Comparison of ENCODE assay signal across 21 cellular contexts in genomic region chr9:124272118-124272517, GRCh38. TPM values are rescaled to one million over a fixed set of nuclear protein-coding genes. Genes with fewer than 3 reads are reported as not detected.
A peak's percentile ranks its signal among the peaks of the same experiment; 100 is the strongest.
DNase-seq lines count a peak whose midpoint lies in the region; ATAC-seq and TF ChIP-seq lines count a peak whose summit lies in the region.
"Had no signal": no experiment of that assay in that cellular context is flagged by ENCODE, and none has a peak within 500 bp of the region (broad histone marks: within the 10 kb centered on the region; RNA-seq: fewer than 3 reads in every experiment).

No MANE protein-coding gene starts in this region.

- H3K9me3 Mint-ChIP-seq in chondrocyte (ENCODE audit: low read depth): no peaks in the 10 kb centered on the region
- no peaks in the 10 kb centered on the region for H3K9me3 Mint-ChIP-seq in activated T-helper 1 cell treated with anti-CD3 and anti-CD28 coated beads, Interleukin-12 subunit alpha, Interleukin-12 subunit beta, Interleukin-2, Interleukin-4 antibody, amounts not matched to agents 30 ng/mL and 10 ng/mL and 1 ng/mL, durations not matched to agents 14 hours and 24 hours and 36 hours

- TF ChIP-seq EP300 in suprapubic skin (IDR thresholded peaks at IDR 0.05): no peak

- peak overlapping the region; percentile 74 for H3K27ac Mint-ChIP-seq in chondrocyte (ENCODE audit: unreplicated experiment)
- H3K27ac Mint-ChIP-seq in activated T-helper 1 cell treated with anti-CD3 and anti-CD28 coated beads, Interleukin-12 subunit alpha, Interleukin-12 subunit beta, Interleukin-2, Interleukin-4 antibody, amounts not matched to agents 30 ng/mL and 10 ng/mL and 1 ng/mL, durations not matched to agents 14 hours and 24 hours and 36 hours: no peak overlapping the region

- H3K4me3 ChIP-seq in HUES64 (ENCODE audit: low read length) (no peak overlapping the region), muscle layer of duodenum (ENCODE audit: low read depth in 1 of 2, low read length in 2 of 2) (no peak overlapping the region), suprapubic skin (no peak overlapping the region)
- H3K4me3 ChIP-seq: mucosa of descending colon had no signal

- H3K4me1 ChIP-seq in HUES64 (ENCODE audit: insufficient read depth, low read length) (peaks cover 5% of the 10 kb centered on the region; the same call in 1 of the 2 replicates), muscle layer of duodenum (ENCODE audit: control insufficient read depth in 1 of 2, insufficient read depth in 2 of 2, low read length in 2 of 2) (peaks cover 1 to 72% of the 10 kb centered on the region in 2 donors), suprapubic skin (peaks cover 48% of the 10 kb centered on the region)

- ATAC-seq in GM18873 (IDR thresholded peaks at IDR 0.05; ENCODE audit: low FRiP score, unreplicated experiment): no peak
- no peak for ATAC-seq in GM19452 (IDR thresholded peaks at IDR 0.05; ENCODE audit: unreplicated experiment)
- ATAC-seq: stimulated activated naive CD8-positive, alpha-beta T cell treated with anti-CD3 and anti-CD28 coated beads, Interleukin-15, Interleukin-2, amounts not matched to agents 100 U/mL and 50 U/mL, for 24 hours had no signal

- 0 out of 2 replicates have a peak overlapping the region, but pooled peaks have one; percentile 13 for H3K9ac ChIP-seq in HUES64 (ENCODE audit: low read depth, low read length)

- peaks cover 6% of the 10 kb centered on the region for H3K36me3 Mint-ChIP-seq in chondrocyte (ENCODE audit: low read depth)
- H3K36me3 Mint-ChIP-seq in activated T-helper 1 cell treated with anti-CD3 and anti-CD28 coated beads, Interleukin-12 subunit alpha, Interleukin-12 subunit beta, Interleukin-2, Interleukin-4 antibody, amounts not matched to agents 30 ng/mL and 10 ng/mL and 1 ng/mL, durations not matched to agents 14 hours and 24 hours and 36 hours (ENCODE audit: low read depth): no peaks in the 10 kb centered on the region

- TF ChIP-seq CTCF in chondrocyte (IDR thresholded peaks at IDR 0.05) (no peak), suprapubic skin (IDR thresholded peaks at IDR 0.05) (no peak)

- no peak overlapping the region for H3K4me3 Mint-ChIP-seq in chondrocyte (ENCODE audit: unreplicated experiment)
- no peak overlapping the region for H3K4me3 Mint-ChIP-seq in activated T-helper 1 cell treated with anti-CD3 and anti-CD28 coated beads, Interleukin-12 subunit alpha, Interleukin-12 subunit beta, Interleukin-2, Interleukin-4 antibody, amounts not matched to agents 30 ng/mL and 10 ng/mL and 1 ng/mL, durations not matched to agents 14 hours and 24 hours and 36 hours

- no peak for TF ChIP-seq POLR2A in suprapubic skin (IDR thresholded peaks at IDR 0.05)

- DNase-seq in chondrocyte (ENCODE audit: low spot score) (no peak), suprapubic skin (ENCODE audit: low spot score in 2 of 2) (no peak)
- DNase-seq in activated CD4-positive, alpha-beta T cell treated with anti-CD3 and anti-CD28 coated beads for 4 hours: no peak
- no peak for DNase-seq in activated T-helper 1 cell treated with anti-CD3 and anti-CD28 coated beads, Interleukin-12 subunit alpha, Interleukin-12 subunit beta, Interleukin-2, Interleukin-4 antibody, amounts not matched to agents 30 ng/mL and 10 ng/mL and 1 ng/mL, durations not matched to agents 14 hours and 24 hours and 36 hours (ENCODE audit: low spot score)
- DNase-seq: activated CD4-positive, CD25-positive, alpha-beta regulatory T cell; activated effector memory CD4-positive, alpha-beta T cell treated with Interleukin-2 at 50 U/mL for 16 hours; amniotic stem cell; GDM1; GOT3; head of caudate nucleus; kidney; NCI-H1436 treated with DMSO at 0.1 percent for 48 hours; stimulated activated naive CD8-positive, alpha-beta T cell treated with anti-CD3 and anti-CD28 coated beads, Interleukin-15, Interleukin-2, amounts not matched to agents 100 U/mL and 50 U/mL, for 24 hours; T-helper 1 cell had no signal

- intact Hi-C loops in activated T-helper 1 cell treated with anti-CD3 and anti-CD28 coated beads, Interleukin-12 subunit alpha, Interleukin-12 subunit beta, Interleukin-2, Interleukin-4 antibody, amounts not matched to agents 30 ng/mL and 10 ng/mL and 1 ng/mL, durations not matched to agents 14 hours and 24 hours and 36 hours (cut with micrococcal nuclease): no loop called here

- 89% methylated on average over 7 of the region's 7 CpGs for WGBS in HUES64
- WGBS in suprapubic skin: 84% methylated on average over 7 of the region's 7 CpGs

- no peaks in the 10 kb centered on the region for H3K36me3 ChIP-seq in HUES64 (ENCODE audit: insufficient read depth, low read length)
- no peaks in the 10 kb centered on the region for H3K36me3 ChIP-seq in muscle layer of duodenum (ENCODE audit: control insufficient read depth in 1 of 2, insufficient read depth in 2 of 2, low read length in 2 of 2)
- no peaks in the 10 kb centered on the region for H3K36me3 ChIP-seq in suprapubic skin

- no peaks in the 10 kb centered on the region for H3K27me3 ChIP-seq in HUES64 (ENCODE audit: insufficient read depth, low read length)
- no peaks in the 10 kb centered on the region for H3K27me3 ChIP-seq in muscle layer of duodenum (ENCODE audit: low read depth, low read length)
- H3K27me3 ChIP-seq in suprapubic skin: no peaks in the 10 kb centered on the region

- H3K9me3 ChIP-seq in HUES64 (ENCODE audit: insufficient read depth, low read depth, low read length) (no peaks in the 10 kb centered on the region), muscle layer of duodenum (ENCODE audit: control insufficient read depth in 1 of 2, low read length in 2 of 2) (no peaks in the 10 kb centered on the region), suprapubic skin (no peaks in the 10 kb centered on the region)
- H3K9me3 ChIP-seq: mucosa of descending colon had no signal

- H3K4me1 Mint-ChIP-seq in chondrocyte (ENCODE audit: low read depth): peaks cover 97% of the 10 kb centered on the region
- no peaks in the 10 kb centered on the region for H3K4me1 Mint-ChIP-seq in activated T-helper 1 cell treated with anti-CD3 and anti-CD28 coated beads, Interleukin-12 subunit alpha, Interleukin-12 subunit beta, Interleukin-2, Interleukin-4 antibody, amounts not matched to agents 30 ng/mL and 10 ng/mL and 1 ng/mL, durations not matched to agents 14 hours and 24 hours and 36 hours (ENCODE audit: low read depth)

- H3K27me3 Mint-ChIP-seq in chondrocyte (ENCODE audit: low read depth): no peaks in the 10 kb centered on the region
- peaks cover 3% of the 10 kb centered on the region for H3K27me3 Mint-ChIP-seq in activated T-helper 1 cell treated with anti-CD3 and anti-CD28 coated beads, Interleukin-12 subunit alpha, Interleukin-12 subunit beta, Interleukin-2, Interleukin-4 antibody, amounts not matched to agents 30 ng/mL and 10 ng/mL and 1 ng/mL, durations not matched to agents 14 hours and 24 hours and 36 hours (ENCODE audit: insufficient read depth)

- H3K27ac ChIP-seq in HUES64 (ENCODE audit: low read depth, low read length): no peak overlapping the region
- peak overlapping the region; percentile 26 for H3K27ac ChIP-seq in muscle layer of duodenum (ENCODE audit: low read length)
- H3K27ac ChIP-seq in suprapubic skin: peak overlapping the region; percentile 42
- H3K27ac ChIP-seq: epithelial cell of prostate, HL-60 had no signal

RNA-seq across cellular contexts. Expression of gene NEK6, which starts 14.4 kb away (rescaled TPM):
- polyA plus RNA-seq in HUES64 (2013, experiment 1 of 2): 9.8 TPM
- 14.3 TPM for polyA plus RNA-seq in HUES64 (2013, experiment 2 of 2)
- total RNA-seq in chondrocyte (99.9 to 110 TPM (median 107 TPM) in 3 replicates), suprapubic skin (10 to 100 TPM in 2 of 4 donors, 1 to 10 TPM in 2; 5.4 to 17.5 (median 10.6) TPM)
- total RNA-seq in activated T-helper 1 cell treated with anti-CD3 and anti-CD28 coated beads, Interleukin-12 subunit alpha, Interleukin-12 subunit beta, Interleukin-2, Interleukin-4 antibody, amounts not matched to agents 30 ng/mL and 10 ng/mL and 1 ng/mL, durations not matched to agents 14 hours and 24 hours and 36 hours: 17.4 and 21.0 TPM in 2 replicates
